Comparison of ENCODE assay signal across 22 cellular contexts in the genomic region with DNA sequence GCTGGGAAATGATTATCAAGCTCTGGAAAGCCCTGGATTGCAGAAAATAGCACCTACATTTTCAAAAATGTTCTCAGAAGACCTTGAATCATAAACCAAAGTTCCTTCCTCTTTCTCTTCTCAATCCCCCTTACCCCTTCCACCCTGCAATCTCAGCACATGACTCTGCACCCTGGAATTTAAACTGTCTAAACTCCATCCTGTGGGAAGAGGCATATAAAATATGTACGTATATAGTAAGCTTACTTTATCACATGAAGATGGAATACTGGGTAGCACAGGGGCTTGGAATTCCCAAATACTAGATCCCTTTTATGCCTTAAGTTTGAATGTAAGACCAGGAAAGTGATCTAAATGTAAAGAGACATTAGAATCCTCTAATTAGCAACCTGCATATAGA. TPM values are rescaled to one million over a fixed set of nuclear protein-coding genes. Genes with fewer than 3 reads are reported as not detected.
DNase-seq lines count a peak whose midpoint lies in the region; ATAC-seq and TF ChIP-seq lines count a peak whose summit lies in the region.
"Had no signal": no experiment of that assay in that cellular context is flagged by ENCODE, and none has a peak within 500 bp of the region (broad histone marks: within the 10 kb centered on the region; RNA-seq: fewer than 3 reads in every experiment).

No MANE protein-coding gene starts in this region.

- peak overlapping the region; percentile 59; the same call in 1 of the 2 replicates for H3K27ac Mint-ChIP-seq in GM23338
- H3K27ac Mint-ChIP-seq: activated B cell treated with CpG ODN at 0.5 μM for 24 hours; activated naive CD8-positive, alpha-beta T cell treated with anti-CD3 and anti-CD28 coated beads for 36 hours; activated T-cell treated with anti-CD3 and anti-CD28 coated beads, Interleukin-2, amount 50 U/mL, for 72 hours; T-helper 17 cell had no signal

- peak overlapping the region; percentile 60; the same call in 1 of the 2 replicates for H2AFZ ChIP-seq in GM23338

- peaks cover 3% of the 10 kb centered on the region; the same call in 1 of the 2 replicates for H3K4me1 ChIP-seq in GM23338 (ENCODE audit: insufficient read depth)
- H3K4me1 ChIP-seq in ascending aorta = peaks cover 0 to 7% of the 10 kb centered on the region in 2 donors
- H3K4me1 ChIP-seq: BE2C, left lung had no signal

- no peaks in the 10 kb centered on the region for H3K9me3 Mint-ChIP-seq in GM23338
- H3K9me3 Mint-ChIP-seq: activated B cell treated with CpG ODN at 0.5 μM for 24 hours; activated naive CD8-positive, alpha-beta T cell treated with anti-CD3 and anti-CD28 coated beads for 36 hours; activated T-cell treated with anti-CD3 and anti-CD28 coated beads, Interleukin-2, amount 50 U/mL, for 72 hours had no signal

- H3K4me3 ChIP-seq in GM23338 = no peak overlapping the region
- no peak overlapping the region for H3K4me3 ChIP-seq in fibroblast of mammary gland (ENCODE audit: control insufficient read depth, low read depth, low read length)
- H3K4me3 ChIP-seq in skeletal muscle cell (ENCODE audit: low read depth, low read length) = no peak overlapping the region
- no peak overlapping the region for H3K4me3 ChIP-seq in ascending aorta
- H3K4me3 ChIP-seq: left lung, thoracic aorta had no signal

- no peak for DNase-seq in GM23338 (ENCODE audit: low spot score)
- peak; percentile 20 for DNase-seq in fibroblast of mammary gland (ENCODE audit: low read depth)
- DNase-seq in skeletal muscle cell (ENCODE audit: low read depth) = peak; percentile 32
- no peak for DNase-seq in ascending aorta (ENCODE audit: low spot score in 2 of 2)
- no peak for DNase-seq in Ammon's horn (ENCODE audit: low spot score)
- no peak for DNase-seq in left cardiac atrium
- DNase-seq: activated B cell treated with CpG ODN at 0.5 μM for 24 hours; activated naive CD8-positive, alpha-beta T cell treated with anti-CD3 and anti-CD28 coated beads for 36 hours; activated T-cell treated with anti-CD3 and anti-CD28 coated beads, Interleukin-2, amount 50 U/mL, for 72 hours; BE2C; caudate nucleus; effector CD8-positive, alpha-beta T cell; GF-D8; Kasumi-1; left lung; NCI-H2171 treated with DMSO at 0.1 percent for 48 hours; posterior cingulate gyrus; SHP77; T-helper 17 cell had no signal

- no peak overlapping the region for H3K27ac ChIP-seq in GM23338 (ENCODE audit: low read depth)
- no peak overlapping the region for H3K27ac ChIP-seq in ascending aorta
- H3K27ac ChIP-seq: left lung, thoracic aorta had no signal

- no peaks in the 10 kb centered on the region for H3K9me3 ChIP-seq in ascending aorta
- H3K9me3 ChIP-seq: BE2C, left lung, thoracic aorta had no signal

- intact Hi-C loops in ascending aorta (cut with DNase I) (loop anchor here (10.0 kb wide), 1 partner anchor 511 kb away; no protein-coding TSS in a partner anchor), left cardiac atrium (cut with DNase I) (no loop called here)

- H3K36me3 ChIP-seq in GM23338 (ENCODE audit: insufficient read depth) = no peaks in the 10 kb centered on the region
- no peaks in the 10 kb centered on the region for H3K36me3 ChIP-seq in ascending aorta
- H3K36me3 ChIP-seq: BE2C, left lung, thoracic aorta had no signal

- peaks cover 8% of the 10 kb centered on the region for H3K4me1 Mint-ChIP-seq in GM23338
- H3K4me1 Mint-ChIP-seq: activated B cell treated with CpG ODN at 0.5 μM for 24 hours; activated naive CD8-positive, alpha-beta T cell treated with anti-CD3 and anti-CD28 coated beads for 36 hours; T-helper 17 cell had no signal

- H3K27me3 ChIP-seq in GM23338 (ENCODE audit: insufficient read depth) (no peaks in the 10 kb centered on the region), ascending aorta (no peaks in the 10 kb centered on the region)
- H3K27me3 ChIP-seq: left lung had no signal

- H3K4me2 ChIP-seq in GM23338 = no peak overlapping the region

- H3K9me2 ChIP-seq in GM23338 (ENCODE audit: insufficient read depth) = no peaks in the 10 kb centered on the region

- no peaks in the 10 kb centered on the region for H4K20me1 ChIP-seq in GM23338 (replicated peaks; ENCODE audit: insufficient read depth)

- H3F3A ChIP-seq in GM23338 (replicated peaks; ENCODE audit: low read depth) = no peaks in the 10 kb centered on the region

- TF ChIP-seq CTCF in GM23338 (conservative IDR thresholded peaks at IDR 0.05; ENCODE audit: low read depth in 2 of 2) (no peak), fibroblast of mammary gland (conservative IDR thresholded peaks at IDR 0.05; ENCODE audit: control insufficient read depth, insufficient read depth, low read depth, low read length) (no peak), ascending aorta (IDR thresholded peaks at IDR 0.05) (no peak)

- no peaks in the 10 kb centered on the region for H3K79me2 ChIP-seq in GM23338 (replicated peaks; ENCODE audit: insufficient read depth)

- ATAC-seq in GM23338 = no peak
- peak; percentile 75 for ATAC-seq in SK-N-SH treated with all-trans-retinoic acid at 6 μM for 48 hours
- no peak for ATAC-seq in HG03442 (IDR thresholded peaks at IDR 0.05; ENCODE audit: unreplicated experiment)
- ATAC-seq in left cardiac atrium = no peak
- ATAC-seq: activated T-cell treated with anti-CD3 and anti-CD28 coated beads, Interleukin-2, amount 50 U/mL, for 72 hours; left lung; T-helper 17 cell had no signal

- H3K27me3 Mint-ChIP-seq in GM23338 (ENCODE audit: insufficient read depth, low read depth, poor library complexity) = no peaks in the 10 kb centered on the region
- H3K27me3 Mint-ChIP-seq: activated B cell treated with CpG ODN at 0.5 μM for 24 hours; activated naive CD8-positive, alpha-beta T cell treated with anti-CD3 and anti-CD28 coated beads for 36 hours; T-helper 17 cell had no signal

- H3K36me3 Mint-ChIP-seq in GM23338 (ENCODE audit: low read depth) = no peaks in the 10 kb centered on the region
- H3K36me3 Mint-ChIP-seq: activated naive CD8-positive, alpha-beta T cell treated with anti-CD3 and anti-CD28 coated beads for 36 hours had no signal

- no peak overlapping the region for H3K4me3 Mint-ChIP-seq in GM23338
- H3K4me3 Mint-ChIP-seq: activated B cell treated with CpG ODN at 0.5 μM for 24 hours; activated naive CD8-positive, alpha-beta T cell treated with anti-CD3 and anti-CD28 coated beads for 36 hours; activated T-cell treated with anti-CD3 and anti-CD28 coated beads, Interleukin-2, amount 50 U/mL, for 72 hours; T-helper 17 cell had no signal

TF ChIP-seq in GM23338, 12 proteins besides CTCF, POLR2A, EP300 and RAD21 (continues in another document):
- TF ChIP-seq NANOG (IDR thresholded peaks at IDR 0.05; ENCODE audit: borderline replicate concordance) (no peak), ZNF114 (CRISPR knock-in tag; IDR thresholded peaks at IDR 0.05) (no peak), POLR2AphosphoS5 (IDR thresholded peaks at IDR 0.05; ENCODE audit: low read depth) (no peak)

TF ChIP-seq in SK-N-SH treated with all-trans-retinoic acid at 6 μM for 48 hours, 23 proteins besides CTCF, POLR2A, EP300 and RAD21 (continues in another document):
- TF ChIP-seq RARB (CRISPR knock-in tag; IDR thresholded peaks at IDR 0.05) (no peak), TCF4 (CRISPR knock-in tag; IDR thresholded peaks at IDR 0.05; ENCODE audit: borderline replicate concordance) (no peak), ESRRG (CRISPR knock-in tag; IDR thresholded peaks at IDR 0.05) (no peak), GLIS3 (CRISPR knock-in tag; IDR thresholded peaks at IDR 0.05) (no peak), CSDC2 (CRISPR knock-in tag; IDR thresholded peaks at IDR 0.05) (no peak), BACH2 (CRISPR knock-in tag; IDR thresholded peaks at IDR 0.05; ENCODE audit: borderline replicate concordance) (no peak), ZNF70 (CRISPR knock-in tag; IDR thresholded peaks at IDR 0.05) (no peak)
- TF ChIP-seq, protein P1, sequence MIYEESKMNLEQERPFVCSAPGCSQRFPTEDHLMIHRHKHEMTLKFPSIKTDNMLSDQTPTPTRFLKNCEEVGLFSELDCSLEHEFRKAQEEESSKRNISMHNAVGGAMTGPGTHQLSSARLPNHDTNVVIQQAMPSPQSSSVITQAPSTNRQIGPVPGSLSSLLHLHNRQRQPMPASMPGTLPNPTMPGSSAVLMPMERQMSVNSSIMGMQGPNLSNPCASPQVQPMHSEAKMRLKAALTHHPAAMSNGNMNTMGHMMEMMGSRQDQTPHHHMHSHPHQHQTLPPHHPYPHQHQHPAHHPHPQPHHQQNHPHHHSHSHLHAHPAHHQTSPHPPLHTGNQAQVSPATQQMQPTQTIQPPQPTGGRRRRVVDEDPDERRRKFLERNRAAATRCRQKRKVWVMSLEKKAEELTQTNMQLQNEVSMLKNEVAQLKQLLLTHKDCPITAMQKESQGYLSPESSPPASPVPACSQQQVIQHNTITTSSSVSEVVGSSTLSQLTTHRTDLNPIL (CRISPR knock-in tag; IDR thresholded peaks at IDR 0.05; ENCODE audit: low read depth) = no peak
- TF ChIP-seq, protein P2, sequence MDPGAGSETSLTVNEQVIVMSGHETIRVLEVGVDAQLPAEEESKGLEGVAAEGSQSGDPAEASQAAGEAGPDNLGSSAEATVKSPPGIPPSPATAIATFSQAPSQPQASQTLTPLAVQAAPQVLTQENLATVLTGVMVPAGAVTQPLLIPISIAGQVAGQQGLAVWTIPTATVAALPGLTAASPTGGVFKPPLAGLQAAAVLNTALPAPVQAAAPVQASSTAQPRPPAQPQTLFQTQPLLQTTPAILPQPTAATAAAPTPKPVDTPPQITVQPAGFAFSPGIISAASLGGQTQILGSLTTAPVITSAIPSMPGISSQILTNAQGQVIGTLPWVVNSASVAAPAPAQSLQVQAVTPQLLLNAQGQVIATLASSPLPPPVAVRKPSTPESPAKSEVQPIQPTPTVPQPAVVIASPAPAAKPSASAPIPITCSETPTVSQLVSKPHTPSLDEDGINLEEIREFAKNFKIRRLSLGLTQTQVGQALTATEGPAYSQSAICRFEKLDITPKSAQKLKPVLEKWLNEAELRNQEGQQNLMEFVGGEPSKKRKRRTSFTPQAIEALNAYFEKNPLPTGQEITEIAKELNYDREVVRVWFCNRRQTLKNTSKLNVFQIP (CRISPR knock-in tag; IDR thresholded peaks at IDR 0.05; ENCODE audit: borderline replicate concordance, low read depth) = no peak

RNA-seq across cellular contexts. Expression of a gene that starts 7.7 kb away (rescaled TPM):
- 0.42 and 3.9 TPM in 2 replicates for total RNA-seq in GM23338 (2014; rRNA removed; shearing (Covaris generic))
- polyA plus RNA-seq in GM23338 (2016; fragmentation: Nextera tagmentation; extraction: Ambion mirVana) = 0.55 and 0.56 TPM in 2 replicates
- not detected for total RNA-seq in ascending aorta
- total RNA-seq in left cardiac atrium = under 1 TPM; 0.55 to 0.62 TPM
- total RNA-seq: activated B cell treated with CpG ODN at 0.5 μM for 24 hours; activated naive CD8-positive, alpha-beta T cell treated with anti-CD3 and anti-CD28 coated beads for 36 hours; activated T-cell treated with anti-CD3 and anti-CD28 coated beads, Interleukin-2, amount 50 U/mL, for 72 hours; T-helper 17 cell had no signal

Comparison
In these comparisons a context has a peak if more than half of its experiments do, and no peak if none do; other contexts are left out.
1. DNase-seq: peak in fibroblast of mammary gland (single experiment) and skeletal muscle cell (single experiment); none in GM23338 (single experiment), ascending aorta (0 of 2), Ammon's horn (single experiment) and left cardiac atrium (single experiment).